Comparison of ENCODE assay signal across 8 cellular contexts in genomic region chr17:43389022-43389947, GRCh38. TPM values are rescaled to one million over a fixed set of nuclear protein-coding genes. Genes with fewer than 3 reads are reported as not detected.
DNase-seq lines count a peak whose midpoint lies in the region; TF ChIP-seq lines count a peak whose summit lies in the region.

No MANE protein-coding gene starts in this region.

- H3K4me3 Mint-ChIP-seq in neural progenitor cell, result peak overlapping the region; percentile 89

- no peaks in the 10 kb centered on the region for H3K9me2 ChIP-seq in Loucy (replicated peaks; ENCODE audit: low read depth, low read length)

- H3K4me1 Mint-ChIP-seq in neural progenitor cell, result peaks cover 30% of the 10 kb centered on the region

- H3K27ac ChIP-seq in neural progenitor cell (peak overlapping the region; percentile 65), stomach smooth muscle (ENCODE audit: low read length) (peak overlapping the region; percentile 100)

- H3K36me3 Mint-ChIP-seq in neural progenitor cell, result no peaks in the 10 kb centered on the region

- peak overlapping the region; percentile 68 for H3K27ac Mint-ChIP-seq in neural progenitor cell

- no peaks in the 10 kb centered on the region for H4K20me1 ChIP-seq in Loucy (ENCODE audit: insufficient read depth, low read length, poor library complexity, severe bottlenecking)
- H4K20me1 ChIP-seq in neural progenitor cell (ENCODE audit: low read depth), result no peaks in the 10 kb centered on the region

- H2AFZ ChIP-seq in Loucy (ENCODE audit: low read length) (peak overlapping the region; percentile 90), neural progenitor cell (replicated peaks) (peak overlapping the region; percentile 44)

- H3K9ac ChIP-seq in Loucy (ENCODE audit: low read depth, low read length, poor library complexity, severe bottlenecking), result peak overlapping the region; percentile 82
- H3K9ac ChIP-seq in neural progenitor cell, result no peak overlapping the region
- peak overlapping the region; percentile 98 to 100 for H3K9ac ChIP-seq in stomach smooth muscle (ENCODE audit: low read length in 2 of 2)

- H3K27me3 ChIP-seq in Loucy (ENCODE audit: insufficient read depth, low read length, poor library complexity, severe bottlenecking) (no peaks in the 10 kb centered on the region), neural progenitor cell (no peaks in the 10 kb centered on the region), stomach smooth muscle (ENCODE audit: control insufficient read depth in 1 of 2, insufficient read depth in 2 of 2, low read length in 2 of 2) (no peaks in the 10 kb centered on the region)

- peaks cover 5% of the 10 kb centered on the region for H3K27me3 Mint-ChIP-seq in neural progenitor cell (ENCODE audit: insufficient read depth, low read depth)

- H3K79me2 ChIP-seq in Loucy (ENCODE audit: insufficient read depth, low read length) (no peaks in the 10 kb centered on the region), neural progenitor cell (ENCODE audit: low read depth) (no peaks in the 10 kb centered on the region)

- H3K9me3 ChIP-seq in Loucy (ENCODE audit: insufficient read depth, low read depth, low read length) (no peaks in the 10 kb centered on the region), neural progenitor cell (ENCODE audit: low read depth) (no peaks in the 10 kb centered on the region), stomach smooth muscle (ENCODE audit: control insufficient read depth in 2 of 2, low read length in 2 of 2) (no peaks in the 10 kb centered on the region)

- H3K4me3 ChIP-seq in Loucy (ENCODE audit: low read length, poor library complexity, severe bottlenecking), result peak overlapping the region; percentile 93
- H3K4me3 ChIP-seq in fibroblast of villous mesenchyme (ENCODE audit: low read depth, low read length), result peak overlapping the region; percentile 69
- peak overlapping the region; percentile 50 for H3K4me3 ChIP-seq in neural progenitor cell
- peak overlapping the region; percentile 80 to 88 for H3K4me3 ChIP-seq in stomach smooth muscle (ENCODE audit: low read length in 2 of 2)

- TF ChIP-seq CTCF in Loucy (conservative IDR thresholded peaks at IDR 0.05; ENCODE audit: low read length) (peak; percentile 92), fibroblast of villous mesenchyme (IDR thresholded peaks at IDR 0.05; ENCODE audit: insufficient read depth, low read depth, low read length) (peak; percentile 82), neural progenitor cell (IDR thresholded peaks at IDR 0.05) (peak; percentile 87)

- no peaks in the 10 kb centered on the region for H3F3A ChIP-seq in Loucy (ENCODE audit: low read depth)
- H3F3A ChIP-seq in neural progenitor cell (ENCODE audit: low read depth), result peaks cover 25% of the 10 kb centered on the region

- DNase-seq in AG08396 (ENCODE audit: low spot score) (peak; percentile 72), GM19238 (ENCODE audit: insufficient read length, low spot score) (peak; percentile 53), SHP77 (lab: John Stamatoyannopoulos, UW) (peak; percentile 71 to 77), fibroblast of villous mesenchyme (ENCODE audit: low read depth) (peak; percentile 83), neural progenitor cell (ENCODE audit: low spot score) (peak; percentile 81)
- peak; percentile 92 for DNase-seq in activated effector memory CD4-positive, alpha-beta T cell treated with anti-CD3 and anti-CD28 coated beads, Interleukin-2, amount 50 U/mL, for 16 hours

- H3K36me3 ChIP-seq in Loucy (ENCODE audit: insufficient read depth, low read length), result no peaks in the 10 kb centered on the region
- H3K36me3 ChIP-seq in neural progenitor cell, result no peaks in the 10 kb centered on the region
- no peaks in the 10 kb centered on the region for H3K36me3 ChIP-seq in stomach smooth muscle (ENCODE audit: control insufficient read depth in 2 of 2, insufficient read depth in 2 of 2, low read length in 2 of 2)

- H3K4me2 ChIP-seq in Loucy (ENCODE audit: low read depth, low read length, poor library complexity, severe bottlenecking), result peak overlapping the region; percentile 89
- H3K4me2 ChIP-seq in neural progenitor cell, result peak overlapping the region; percentile 78

- H3K9me3 Mint-ChIP-seq in neural progenitor cell, result peaks cover 3% of the 10 kb centered on the region

- H3K4me1 ChIP-seq in Loucy (ENCODE audit: insufficient read depth, low read length, poor library complexity, severe bottlenecking) (peaks cover 16% of the 10 kb centered on the region), neural progenitor cell (no peaks in the 10 kb centered on the region), stomach smooth muscle (ENCODE audit: control insufficient read depth, insufficient read depth, low read length) (peaks cover 23% of the 10 kb centered on the region)

RNA-seq across cellular contexts. Expression of gene ARL4D, which starts 9.5 kb away (rescaled TPM):
- 15.1 and 20.0 TPM in 2 replicates for total RNA-seq in fibroblast of villous mesenchyme
- 9.2 and 18.6 TPM in 2 replicates for total RNA-seq in neural progenitor cell (ENCODE audit: low replicate concordance)

Comparison
In these comparisons a context has a peak if more than half of its experiments do, and no peak if none do; other contexts are left out.
1. Peak in every context shown above with its lines: DNase-seq, H3K4me3 ChIP-seq and H3K27ac ChIP-seq.